Comparison of ENCODE assay signal across 10 cellular contexts in the genomic region with DNA sequence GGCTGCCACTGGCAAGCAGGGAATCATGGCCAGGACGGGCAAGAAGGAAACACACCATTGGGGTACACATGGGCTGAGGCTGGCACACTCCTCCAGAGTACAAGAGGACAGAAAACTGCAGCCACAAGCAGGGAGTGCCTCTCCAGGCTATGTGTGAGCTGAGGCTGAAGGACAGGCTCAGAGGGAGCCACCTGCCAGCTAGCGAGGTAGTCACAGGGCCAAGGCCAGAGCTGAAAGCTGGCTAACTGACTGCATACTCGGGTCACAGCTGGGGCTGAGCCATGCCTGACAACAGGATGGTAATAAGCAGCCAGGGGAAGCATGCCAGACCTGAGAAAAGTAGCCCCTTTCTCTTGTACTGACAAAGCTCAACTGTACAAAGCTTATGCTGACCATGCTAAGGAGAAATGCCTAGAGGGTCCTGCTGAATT. TPM values are rescaled to one million over a fixed set of nuclear protein-coding genes. Genes with fewer than 3 reads are reported as not detected.
DNase-seq lines count a peak whose midpoint lies in the region; ATAC-seq and TF ChIP-seq lines count a peak whose summit lies in the region.
"Had no signal": no experiment of that assay in that cellular context is flagged by ENCODE, and none has a peak within 500 bp of the region (broad histone marks: within the 10 kb centered on the region; RNA-seq: fewer than 3 reads in every experiment).

No MANE protein-coding gene starts in this region.

- TF ChIP-seq EP300 in stomach (IDR thresholded peaks at IDR 0.05), result no peak

- 36 to 60% (median 46%) methylated on average over 2 to 3 of the region's 3 CpGs for WGBS in stomach, 5 donors

- H3K27ac ChIP-seq in stomach, result no peak overlapping the region
- H3K27ac ChIP-seq: SJSA1 had no signal

- intact Hi-C loops in stomach (cut with DNase I; ENCODE audit: low total_unique reads) (no loop called here), CD14-positive monocyte (cut with micrococcal nuclease) (loop anchor here in 1 of 2 donors (10.0 kb wide), 1 partner anchor 139 kb away; no protein-coding TSS in a partner anchor)

- H3K27me3 Mint-ChIP-seq in T-helper 17 cell (no peaks in the 10 kb centered on the region), CD14-positive monocyte (ENCODE audit: low read depth in 3 of 3) (peaks cover 0 to 3% (median 0%) of the 10 kb centered on the region in 3 donors)
- H3K27me3 Mint-ChIP-seq: effector memory CD8-positive, alpha-beta T cell had no signal

- H3K4me3 Mint-ChIP-seq in T-helper 17 cell (no peak overlapping the region), CD14-positive monocyte (no peak overlapping the region)
- H3K4me3 Mint-ChIP-seq: effector memory CD8-positive, alpha-beta T cell had no signal

- ATAC-seq in T-helper 17 cell, result no peak
- no peak for ATAC-seq in HG02973 (IDR thresholded peaks at IDR 0.05; ENCODE audit: unreplicated experiment)
- ATAC-seq in HG03457 (IDR thresholded peaks at IDR 0.05; ENCODE audit: unreplicated experiment), result no peak

- H3K36me3 Mint-ChIP-seq in T-helper 17 cell (ENCODE audit: low read depth) (no peaks in the 10 kb centered on the region), CD14-positive monocyte (peaks cover 17 to 33% of the 10 kb centered on the region in 2 donors)

- TF ChIP-seq POLR2A in stomach (IDR thresholded peaks at IDR 0.05), result no peak

- peaks cover 0 to 20% (median 3%) of the 10 kb centered on the region in 4 donors for H3K4me1 ChIP-seq in stomach

- H3K4me1 Mint-ChIP-seq in T-helper 17 cell (peaks cover 12% of the 10 kb centered on the region), CD14-positive monocyte (peaks cover 15% of the 10 kb centered on the region)

- no peak overlapping the region for H3K4me3 ChIP-seq in stomach
- H3K4me3 ChIP-seq: SJSA1 had no signal

- H3K9me3 ChIP-seq in T-helper 17 cell (ENCODE audit: control insufficient read depth, low read length, poor library complexity, severe bottlenecking), result no peaks in the 10 kb centered on the region
- H3K9me3 ChIP-seq in stomach, result no peaks in the 10 kb centered on the region
- H3K9me3 ChIP-seq: SJSA1 had no signal

- H3K27me3 ChIP-seq in stomach, result no peaks in the 10 kb centered on the region
- H3K27me3 ChIP-seq: SJSA1 had no signal

- H3K36me3 ChIP-seq in stomach, result peaks cover 4 to 20% (median 13%) of the 10 kb centered on the region in 4 donors

- TF ChIP-seq CTCF in stomach (IDR thresholded peaks at IDR 0.05) (no peak), CD14-positive monocyte (IDR thresholded peaks at IDR 0.05) (no peak)

- peak overlapping the region; percentile 63 for H3K27ac Mint-ChIP-seq in T-helper 17 cell
- H3K27ac Mint-ChIP-seq in CD14-positive monocyte, result peak overlapping the region in 1 of 7 donors; percentile 42

- no peaks in the 10 kb centered on the region for H3K9me3 Mint-ChIP-seq in CD14-positive monocyte
- H3K9me3 Mint-ChIP-seq: effector memory CD8-positive, alpha-beta T cell had no signal

- DNase-seq in NCI-H82 (lab: John Stamatoyannopoulos, UW) (peak; percentile 25), NCI-H82 treated with DMSO at 0.1 percent for 48 hours (lab: John Stamatoyannopoulos, UW; ENCODE audit: unreplicated experiment) (no peak), T-helper 17 cell (no peak), iPS-NIHi11 (ENCODE audit: low spot score) (peak; percentile 28), stomach (peak; percentile 35), CD14-positive monocyte (ENCODE audit: low spot score) (no peak)

RNA-seq across cellular contexts. Expression of gene KIF5B, which starts 52.0 kb away (rescaled TPM):
- total RNA-seq in T-helper 17 cell, result 10 to 100 TPM; 47.8 to 65.5 TPM
- total RNA-seq in stomach, result 100 to 1,000 TPM in 2 of 5 donors, 10 to 100 TPM in 3; 61.8 to 145 (median 71.4) TPM
- 10 to 100 TPM; 25.1 to 48.3 (median 45.1) TPM for polyA plus RNA-seq in stomach
- polyA plus RNA-seq in CD14-positive monocyte, result 10 to 100 TPM; 18.9 to 32.9 TPM

Comparison
In these comparisons a context has a peak if more than half of its experiments do, and no peak if none do; other contexts are left out.
1. DNase-seq: peak in NCI-H82 (single experiment), iPS-NIHi11 (single experiment) and stomach (single experiment); none in NCI-H82 treated with DMSO at 0.1 percent for 48 hours (single experiment), T-helper 17 cell (0 of 3) and CD14-positive monocyte (single experiment).